11 cellular contexts compared by ENCODE assay signal in genomic region chr20:38092260-38092857, GRCh38. TPM values are rescaled to one million over a fixed set of nuclear protein-coding genes. Genes with fewer than 3 reads are reported as not detected.
DNase-seq lines count a peak whose midpoint lies in the region; ATAC-seq, FAIRE-seq and TF ChIP-seq lines count a peak whose summit lies in the region.
"Had no signal": no experiment of that assay in that cellular context is flagged by ENCODE, and none has a peak within 500 bp of the region (broad histone marks: within the 10 kb centered on the region; RNA-seq: fewer than 3 reads in every experiment).

No MANE protein-coding gene starts in this region.

- H3K9me3 Mint-ChIP-seq in activated T-cell treated with anti-CD3 and anti-CD28 coated beads, Interleukin-2, amount 50 U/mL, for 72 hours = no peaks in the 10 kb centered on the region

- no peak for DNase-seq in activated T-cell treated with anti-CD3 and anti-CD28 coated beads, Interleukin-2, amount 50 U/mL, for 72 hours
- DNase-seq in activated T-cell treated with anti-CD3 and anti-CD28 coated beads for 4 hours = no peak
- no peak for DNase-seq in brain microvascular endothelial cell
- DNase-seq in left lung = no peak
- DNase-seq in tibial nerve (ENCODE audit: low spot score in 2 of 2) = no peak
- DNase-seq in foreskin fibroblast = no peak
- no peak for DNase-seq in urothelium cell line (ENCODE audit: low spot score)
- no peak for DNase-seq in SHP77 treated with DMSO at 0.1 percent for 48 hours (lab: John Stamatoyannopoulos, UW)
- DNase-seq: EL, midbrain, NCI-H526 treated with DMSO at 0.1 percent for 48 hours had no signal

- H3K36me3 Mint-ChIP-seq in activated T-cell treated with anti-CD3 and anti-CD28 coated beads, Interleukin-2, amount 50 U/mL, for 72 hours (ENCODE audit: insufficient read depth in 2 of 2) = peaks cover 0 to 10% of the 10 kb centered on the region in 2 donors

- H3K4me1 Mint-ChIP-seq in activated T-cell treated with anti-CD3 and anti-CD28 coated beads, Interleukin-2, amount 50 U/mL, for 72 hours (ENCODE audit: low read depth) = peaks cover 37% of the 10 kb centered on the region

- TF ChIP-seq EP300 in tibial nerve (IDR thresholded peaks at IDR 0.05) = no peak

- no peaks in the 10 kb centered on the region for H3K27me3 ChIP-seq in brain microvascular endothelial cell (replicated peaks)
- no peaks in the 10 kb centered on the region for H3K27me3 ChIP-seq in left lung
- no peaks in the 10 kb centered on the region for H3K27me3 ChIP-seq in tibial nerve

- TF ChIP-seq POLR2A in tibial nerve (IDR thresholded peaks at IDR 0.05) = no peak

- no peaks in the 10 kb centered on the region for H3K27me3 Mint-ChIP-seq in activated T-cell treated with anti-CD3 and anti-CD28 coated beads, Interleukin-2, amount 50 U/mL, for 72 hours (ENCODE audit: low read depth)

- 65 to 72% methylated on average over 12 of the region's 12 CpGs for WGBS in tibial nerve, 2 donors

- in situ Hi-C loops in brain microvascular endothelial cell (cut with HindIII; ENCODE audit: low pct_ligation_motif_present, low sequenced_read_pairs) = no loop called here

- H3K4me1 ChIP-seq in left lung (peaks cover 20 to 54% of the 10 kb centered on the region in 2 donors), tibial nerve (peaks cover 0 to 35% (median 23%) of the 10 kb centered on the region in 4 donors)

- no peak for ATAC-seq in activated T-cell treated with anti-CD3 and anti-CD28 coated beads, Interleukin-2, amount 50 U/mL, for 72 hours (replicated peaks in 1 of 2)
- ATAC-seq in left lung = no peak

- peak overlapping the region; percentile 59 for H3K27ac ChIP-seq in brain microvascular endothelial cell
- H3K27ac ChIP-seq in left lung = peak overlapping the region; percentile 33 to 88
- peak overlapping the region in 3 of 4 donors; percentile 14 to 66 (median 36) for H3K27ac ChIP-seq in tibial nerve

- intact Hi-C loops in left lung (cut with DNase I) = no loop called here

- no peak for FAIRE-seq in urothelium cell line (lab: Jason Lieb, UNC)

- H3K36me3 ChIP-seq in brain microvascular endothelial cell (replicated peaks) (peaks cover 27% of the 10 kb centered on the region), left lung (peaks cover 6 to 34% of the 10 kb centered on the region in 2 donors), tibial nerve (peaks cover 0 to 43% (median 0%) of the 10 kb centered on the region in 3 donors)

- H3K4me3 Mint-ChIP-seq in activated T-cell treated with anti-CD3 and anti-CD28 coated beads, Interleukin-2, amount 50 U/mL, for 72 hours = no peak overlapping the region

- TF ChIP-seq CTCF in brain microvascular endothelial cell (IDR thresholded peaks at IDR 0.05; ENCODE audit: low read depth, low read length, missing control alignments) (no peak), left lung (IDR thresholded peaks at IDR 0.05) (no peak), tibial nerve (IDR thresholded peaks at IDR 0.05) (no peak), foreskin fibroblast (IDR thresholded peaks at IDR 0.05; ENCODE audit: low read depth, low read length) (no peak)

- no peak overlapping the region for H3K4me3 ChIP-seq in brain microvascular endothelial cell (ENCODE audit: low read depth, low read length)
- no peak overlapping the region for H3K4me3 ChIP-seq in left lung
- no peak overlapping the region for H3K4me3 ChIP-seq in tibial nerve
- H3K4me3 ChIP-seq in foreskin fibroblast (ENCODE audit: low read depth in 1 of 2, low read length in 2 of 2) = no peak overlapping the region

- H3K9me3 ChIP-seq in left lung (no peaks in the 10 kb centered on the region), tibial nerve (no peaks in the 10 kb centered on the region)

- peak overlapping the region; percentile 64 for H3K27ac Mint-ChIP-seq in activated T-cell treated with anti-CD3 and anti-CD28 coated beads, Interleukin-2, amount 50 U/mL, for 72 hours

RNA-seq across cellular contexts. Expression of gene RPRD1B, which starts 58.8 kb away (rescaled TPM):
- total RNA-seq in activated T-cell treated with anti-CD3 and anti-CD28 coated beads, Interleukin-2, amount 50 U/mL, for 72 hours = 10 to 100 TPM; 33.3 to 52.3 TPM
- total RNA-seq in left lung = 10 to 100 TPM; 25.7 to 28.1 TPM
- 10 to 100 TPM; 28.5 to 36.3 (median 35.1) TPM for total RNA-seq in tibial nerve

RNA-seq across cellular contexts. Expression of gene TTI1, which starts 59.1 kb away (rescaled TPM):
- total RNA-seq in activated T-cell treated with anti-CD3 and anti-CD28 coated beads, Interleukin-2, amount 50 U/mL, for 72 hours = 10 to 100 TPM; 25.8 to 26.6 TPM
- total RNA-seq in left lung (10 to 100 TPM; 16.9 to 19.4 TPM), tibial nerve (10 to 100 TPM in 3 of 4 donors, 1 to 10 TPM in 1; 8.2 to 14.2 (median 10.8) TPM)
